In the genomic region with DNA sequence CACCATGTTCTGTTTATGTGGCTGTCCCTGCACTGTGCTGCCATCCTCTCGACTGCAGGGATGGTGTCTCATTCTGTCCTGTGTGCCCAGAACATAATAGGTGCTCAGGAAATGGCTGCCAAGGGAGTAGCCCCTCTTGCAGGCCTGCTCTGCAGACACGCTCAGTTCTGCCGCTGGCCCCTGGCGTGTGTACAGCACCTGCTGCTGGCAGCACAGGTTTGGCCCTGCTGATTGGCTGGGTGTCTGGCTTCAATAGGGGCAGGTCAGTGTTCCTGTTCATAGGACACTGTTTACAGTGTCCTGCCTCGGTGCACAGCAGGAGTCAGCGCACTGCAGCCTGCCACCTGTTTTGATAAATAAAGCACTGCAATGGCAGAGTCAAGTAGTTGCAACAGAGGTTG, we compare ENCODE assay signal across 16 cellular contexts.
DNase-seq lines count a peak whose midpoint lies in the region; ATAC-seq and TF ChIP-seq lines count a peak whose summit lies in the region.
"Had no signal": no experiment of that assay in that cellular context is flagged by ENCODE, and none has a peak within 500 bp of the region (broad histone marks: within the 10 kb centered on the region; RNA-seq: fewer than 3 reads in every experiment).

No MANE protein-coding gene starts in this region.

- no peak overlapping the region for H3K56ac ChIP-seq in H9 (ENCODE audit: insufficient read length, low read depth, low read length)

- H4K5ac ChIP-seq in H9 (ENCODE audit: insufficient read length, low read depth, low read length): no peak overlapping the region

- H2BK120ac ChIP-seq in H9 (ENCODE audit: low read depth, low read length, poor library complexity, severe bottlenecking): no peak overlapping the region

- no CpG with 5 or more reads among the region's 6 CpGs for WGBS in H9 (ENCODE audit: extremely low coverage, insufficient read length, low lambda C conversion rate)

- H3K79me1 ChIP-seq in H9 (ENCODE audit: insufficient read depth, low read depth, low read length, poor library complexity, severe bottlenecking): no peaks in the 10 kb centered on the region

- H3K14ac ChIP-seq in H9 (ENCODE audit: insufficient read depth, low read length): no peak overlapping the region; the same call in 1 of the 2 replicates

- H3K4me2 ChIP-seq in H9 (ENCODE audit: insufficient read depth, insufficient read length, low read length): no peak overlapping the region
- H3K4me2 ChIP-seq: BLaER1 treated with 17β-estradiol and CSF1 and Interleukin-3, amounts not matched to agents 10 nM and 100 nM had no signal

- H3K9ac ChIP-seq in H9 (ENCODE audit: extremely low read depth, insufficient read length, low read length): no peak overlapping the region
- H3K9ac ChIP-seq: BLaER1 treated with 17β-estradiol and CSF1 and Interleukin-3, amounts not matched to agents 10 nM and 100 nM had no signal

- TF ChIP-seq CTCF in H9 (conservative IDR thresholded peaks at IDR 0.05) (no peak), nephron (IDR thresholded peaks at IDR 0.05; ENCODE audit: unreplicated experiment in 3 of 3) (no peak)

- H3K4ac ChIP-seq in H9 (ENCODE audit: low read depth, low read length): no peak overlapping the region

- no peak overlapping the region for H3K18ac ChIP-seq in H9 (ENCODE audit: insufficient read length, low read depth, low read length)

- H3K9me3 Mint-ChIP-seq in H9 (no peaks in the 10 kb centered on the region), T-cell (no peaks in the 10 kb centered on the region), nephron (no peaks in the 10 kb centered on the region)
- H3K9me3 Mint-ChIP-seq: activated CD4-positive, alpha-beta memory T cell treated with anti-CD3 and anti-CD28 coated beads, Interleukin-2, amount 10 ng/mL, durations not matched to agents 7 days and 5 days had no signal

- DNase-seq in DMS153 (lab: John Stamatoyannopoulos, UW) (peak; percentile 31), DMS153 treated with DMSO at 0.1 percent for 48 hours (lab: John Stamatoyannopoulos, UW; ENCODE audit: unreplicated experiment) (no peak), H9 (peak; percentile 15), T-cell (peak in 1 of 34 experiments; percentile 13), KBM-7 (no peak)
- DNase-seq: 8988T; activated CD4-positive, alpha-beta memory T cell treated with anti-CD3 and anti-CD28 coated beads, Interleukin-2, amount 10 ng/mL, durations not matched to agents 7 days and 5 days; hypothalamus; left ventricle myocardium inferior; stimulated activated CD4-positive, alpha-beta T cell treated with anti-CD3 and anti-CD28 coated beads, Interleukin-15, amount 100 ng/mL, for 24 hours; stimulated activated naive CD4-positive, alpha-beta T cell treated with Interleukin-2 at 50 U/mL for 16 hours; SW 1271 had no signal

- H3K9me3 ChIP-seq in H9 (ENCODE audit: control insufficient read depth, low read depth, low read length): no peaks in the 10 kb centered on the region
- H3K9me3 ChIP-seq: BLaER1 treated with 17β-estradiol and CSF1 and Interleukin-3, amounts not matched to agents 10 nM and 100 nM; left ventricle myocardium inferior had no signal

- H3K23me2 ChIP-seq in H9 (ENCODE audit: insufficient read length, low read depth, low read length, poor library complexity, severe bottlenecking): no peaks in the 10 kb centered on the region

- no peaks in the 10 kb centered on the region for H3K27me3 ChIP-seq in H9 (ENCODE audit: insufficient read depth, low read length)
- H3K27me3 ChIP-seq: BLaER1 treated with 17β-estradiol and CSF1 and Interleukin-3, amounts not matched to agents 10 nM and 100 nM had no signal

- no peak overlapping the region for H4K8ac ChIP-seq in H9 (replicated peaks; ENCODE audit: insufficient read length, low read depth, low read length)

- no peak overlapping the region for H2AK5ac ChIP-seq in H9 (ENCODE audit: insufficient read length, low read length)

- no peak overlapping the region for H3K4me3 Mint-ChIP-seq in H9
- H3K4me3 Mint-ChIP-seq in T-cell: peak overlapping the region in 1 of 3 donors; percentile 46
- H3K4me3 Mint-ChIP-seq in nephron: no peak overlapping the region
- H3K4me3 Mint-ChIP-seq: activated CD4-positive, alpha-beta memory T cell treated with anti-CD3 and anti-CD28 coated beads, Interleukin-2, amount 10 ng/mL, durations not matched to agents 7 days and 5 days had no signal

- H3K36me3 Mint-ChIP-seq in H9 (ENCODE audit: insufficient read depth in 1 of 3, low read depth in 3 of 3): no peaks in the 10 kb centered on the region; a peak in 2 of 7 replicates
- peaks cover 11% of the 10 kb centered on the region for H3K36me3 Mint-ChIP-seq in T-cell
- no peaks in the 10 kb centered on the region for H3K36me3 Mint-ChIP-seq in nephron (ENCODE audit: low read depth)

- no peak overlapping the region for H2BK20ac ChIP-seq in H9 (ENCODE audit: low read depth, low read length, poor library complexity, severe bottlenecking)

- H2BK12ac ChIP-seq in H9 (ENCODE audit: insufficient read length, low read depth, low read length): no peak overlapping the region

- CTCF ChIA-PET in T-cell (lab: Charles Lee): no interaction called here

- no peak overlapping the region for H3T11ph ChIP-seq in H9 (ENCODE audit: low read length)

- in situ Hi-C loops in KBM-7 (cut with MboI; ENCODE audit: low pct_unique_long_range_greater_than_20kb, low sequenced_read_pairs): no loop called here

- POLR2A ChIA-PET in T-cell (lab: Charles Lee): no interaction called here

- no peaks in the 10 kb centered on the region for H3K79me2 ChIP-seq in H9 (ENCODE audit: insufficient read depth, low read length)

- H2AFZ ChIP-seq in H9 (ENCODE audit: low read length): no peak overlapping the region

- ATAC-seq in T-cell (replicated peaks in 1 of 4) (no peak), GM18909 (IDR thresholded peaks at IDR 0.05; ENCODE audit: poor library complexity, unreplicated experiment) (no peak), HG03280 (IDR thresholded peaks at IDR 0.05; ENCODE audit: unreplicated experiment) (no peak)

- no peak overlapping the region for H3K27ac ChIP-seq in H9 (ENCODE audit: insufficient read length, low read depth, low read length)
- H3K27ac ChIP-seq: BLaER1 treated with 17β-estradiol and CSF1 and Interleukin-3, amounts not matched to agents 10 nM and 100 nM; left ventricle myocardium inferior had no signal

- H3K4me1 ChIP-seq in H9 (ENCODE audit: insufficient read depth, low read length): no peaks in the 10 kb centered on the region

- H2BK5ac ChIP-seq in H9 (ENCODE audit: insufficient read length, low read length): no peak overlapping the region

- H4K20me1 ChIP-seq in H9 (ENCODE audit: control insufficient read depth, insufficient read depth, insufficient read length): peaks cover 2% of the 10 kb centered on the region

- H2BK15ac ChIP-seq in H9 (ENCODE audit: low read depth, low read length): no peak overlapping the region

- H3K27ac Mint-ChIP-seq in H9: no peak overlapping the region
- H3K27ac Mint-ChIP-seq in T-cell: peak overlapping the region; percentile 70 to 85
- H3K27ac Mint-ChIP-seq in nephron: peak overlapping the region in 2 of 3 experiments; percentile 62 to 85
- H3K27ac Mint-ChIP-seq: activated CD4-positive, alpha-beta memory T cell treated with anti-CD3 and anti-CD28 coated beads, Interleukin-2, amount 10 ng/mL, durations not matched to agents 7 days and 5 days had no signal

- no peaks in the 10 kb centered on the region; the same call in 1 of the 2 replicates for H3K27me3 Mint-ChIP-seq in H9 (ENCODE audit: low read depth)
- H3K27me3 Mint-ChIP-seq in T-cell: no peaks in the 10 kb centered on the region
- H3K27me3 Mint-ChIP-seq in nephron (ENCODE audit: low read depth): no peaks in the 10 kb centered on the region
- H3K27me3 Mint-ChIP-seq: activated CD4-positive, alpha-beta memory T cell treated with anti-CD3 and anti-CD28 coated beads, Interleukin-2, amount 10 ng/mL, durations not matched to agents 7 days and 5 days had no signal

- H3K4me1 Mint-ChIP-seq in H9 (peaks cover 2 to 6% of the 10 kb centered on the region in 2 experiments; a peak in 2 of 4 replicates), T-cell (peaks cover 58 to 76% (median 73%) of the 10 kb centered on the region in 3 donors), nephron (peaks cover 48% of the 10 kb centered on the region)

- no peak overlapping the region for H3K23ac ChIP-seq in H9 (ENCODE audit: insufficient read length, low read depth, low read length)

- no peak overlapping the region for H4K91ac ChIP-seq in H9 (ENCODE audit: insufficient read length, low read depth, low read length)

Comparison
In these comparisons a context has a peak if more than half of its experiments do, and no peak if none do; other contexts are left out.
1. DNase-seq: peak in DMS153 (single experiment) and H9 (single experiment); none in DMS153 treated with DMSO at 0.1 percent for 48 hours (single experiment) and KBM-7 (single experiment).
2. H3K27ac Mint-ChIP-seq: peak in T-cell (2 of 2) and nephron (2 of 3); none in H9 (0 of 3).